ENCODE assay signal across 1 cellular context in the genomic region with DNA sequence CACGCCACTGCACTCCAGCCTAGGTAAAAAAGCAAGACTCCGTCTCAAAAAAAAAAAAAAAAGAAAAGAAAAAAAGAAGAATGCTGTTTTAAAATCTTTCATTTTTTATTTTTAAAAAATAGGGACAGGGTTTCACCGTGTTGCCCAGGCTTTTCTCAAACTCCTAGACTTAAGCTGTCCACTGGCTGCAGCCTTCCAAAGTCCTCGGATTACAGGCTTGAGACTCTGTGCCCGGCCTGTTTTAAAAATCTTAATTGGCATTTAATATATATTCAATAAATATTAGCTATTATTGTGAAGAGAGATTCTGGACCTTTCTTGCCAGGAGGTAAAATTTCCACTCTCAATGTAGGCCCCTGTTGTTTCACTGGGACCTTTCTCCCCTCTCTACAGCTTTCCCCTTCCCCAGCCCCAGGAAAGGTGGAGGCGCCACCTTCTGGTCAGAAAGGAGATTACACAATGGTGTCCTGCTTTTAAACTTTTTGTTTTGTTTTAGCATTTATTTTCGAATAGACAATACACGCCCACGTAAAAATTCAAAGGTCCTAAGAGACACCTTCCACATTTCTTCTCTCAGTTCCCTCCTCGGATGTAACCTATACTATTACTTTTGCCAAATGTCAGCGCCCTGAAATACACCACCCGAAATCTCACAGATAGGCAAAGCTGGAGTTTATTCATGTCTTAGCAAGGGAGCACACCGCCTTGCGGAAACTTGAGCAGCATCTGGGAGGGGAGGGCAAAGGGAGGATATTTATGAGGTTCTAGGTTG.
TF ChIP-seq lines count a peak whose summit lies in the region.

No MANE protein-coding gene starts in this region.

TF ChIP-seq in HEK293, 187 proteins besides CTCF, POLR2A, EP300 and RAD21 (continued from another document):
- TF ChIP-seq ZNF335 (tag by site-specific recombination; conservative IDR thresholded peaks at IDR 0.05) (peak; percentile 60), ZNF26 (tag by site-specific recombination; IDR thresholded peaks at IDR 0.05) (no peak)
